30 cellular contexts compared by ENCODE assay signal in the genomic region with DNA sequence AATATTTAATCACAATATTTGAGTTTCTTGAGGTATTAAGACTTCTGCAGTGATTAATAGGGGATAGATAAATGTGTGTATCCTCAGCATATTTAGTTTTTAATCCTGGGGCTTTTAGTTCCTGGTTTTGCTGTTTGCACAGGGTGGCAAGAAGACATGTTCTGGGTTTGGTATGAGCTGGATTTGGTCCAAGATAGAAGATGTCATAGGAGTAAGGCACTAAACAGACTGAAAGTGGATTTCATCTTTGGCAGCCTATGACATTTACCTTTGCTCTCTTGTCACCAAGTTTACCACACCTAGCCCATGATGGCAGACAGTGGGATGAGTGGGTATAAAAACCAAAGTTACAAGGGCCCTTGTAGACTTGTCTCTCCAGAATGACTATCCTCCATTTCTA.
"Had no signal": no experiment of that assay in that cellular context is flagged by ENCODE, and none has a peak within 500 bp of the region (broad histone marks: within the 10 kb centered on the region; RNA-seq: fewer than 3 reads in every experiment).

No MANE protein-coding gene starts in this region.

- H3K9me3 Mint-ChIP-seq: nephron progenitor cell, neural progenitor cell had no signal

- H3K4me3 ChIP-seq: hepatocyte, lung, neural progenitor cell, ovary, right atrium auricular region, skin epidermis, stomach, testis, thyroid gland, transverse colon, upper lobe of left lung, vagina had no signal

- H3K27ac ChIP-seq: hepatocyte, neural progenitor cell, neutrophil, ovary, right atrium auricular region, skin epidermis, stomach, testis, thyroid gland, transverse colon, upper lobe of left lung, vagina had no signal

- H3K27ac Mint-ChIP-seq: mesothelial cell of epicardium; naive B cell; natural killer cell; nephron progenitor cell; neural progenitor cell; progenitor cell of endocrine pancreas; stimulated activated naive B cell treated with anti-CD40 and anti-IgM and Interleukin-4, amounts not matched to agents 10 μg/mL and 1 μg/mL and 100 μg/mL, for 72 hours had no signal

- ATAC-seq: left cardiac atrium; left lobe of liver; natural killer cell; sciatic nerve; stimulated activated naive B cell treated with anti-CD40 and anti-IgM and Interleukin-4, amounts not matched to agents 10 μg/mL and 1 μg/mL and 100 μg/mL, for 72 hours; stimulated activated naive CD8-positive, alpha-beta T cell treated with anti-CD3 and anti-CD28 coated beads, Interleukin-15, Interleukin-2, amounts not matched to agents 100 U/mL and 50 U/mL, for 24 hours had no signal

- H3K27me3 Mint-ChIP-seq: progenitor cell of endocrine pancreas had no signal

- H3K4me1 Mint-ChIP-seq: mesothelial cell of epicardium; naive B cell; natural killer cell; nephron progenitor cell; neural progenitor cell; stimulated activated naive B cell treated with anti-CD40 and anti-IgM and Interleukin-4, amounts not matched to agents 10 μg/mL and 1 μg/mL and 100 μg/mL, for 72 hours had no signal

- H3K4me2 ChIP-seq: hepatocyte, neural progenitor cell had no signal

- H3K36me3 ChIP-seq: neural progenitor cell, neutrophil, ovary, right atrium auricular region, stomach, thyroid gland, transverse colon, upper lobe of left lung, vagina had no signal

- H3K36me3 Mint-ChIP-seq: mesothelial cell of epicardium; naive B cell; natural killer cell; neural progenitor cell; stimulated activated naive B cell treated with anti-CD40 and anti-IgM and Interleukin-4, amounts not matched to agents 10 μg/mL and 1 μg/mL and 100 μg/mL, for 72 hours had no signal

- H3K9me3 ChIP-seq: neutrophil, ovary, right atrium auricular region, stomach, testis, thyroid gland, transverse colon, upper lobe of left lung, vagina had no signal

- H3K4me1 ChIP-seq: neural progenitor cell, right atrium auricular region, stomach, testis, thyroid gland, transverse colon, upper lobe of left lung, vagina had no signal

- H3K4me3 Mint-ChIP-seq: mesothelial cell of epicardium; naive B cell; natural killer cell; nephron progenitor cell; neural progenitor cell; stimulated activated naive B cell treated with anti-CD40 and anti-IgM and Interleukin-4, amounts not matched to agents 10 μg/mL and 1 μg/mL and 100 μg/mL, for 72 hours had no signal

- DNase-seq: islet precursor cell; left cardiac atrium; mesendoderm; naive B cell; natural killer cell; nephron progenitor cell; occipital lobe; ovary; stimulated activated CD4-positive, alpha-beta T cell treated with anti-CD3 and anti-CD28 coated beads, Interleukin-12 subunit alpha, Interleukin-12 subunit beta, amount 100 ng/mL, for 4 hours; stimulated activated CD4-positive, alpha-beta T cell treated with anti-CD3 and anti-CD28 coated beads, Interleukin-15, amount 100 ng/mL, for 24 hours; stimulated activated CD4-positive, alpha-beta T cell treated with anti-CD3 and anti-CD28 coated beads, Interleukin-2, amount 100 ng/mL, for 24 hours; stimulated activated CD4-positive, alpha-beta T cell treated with anti-CD3 and anti-CD28 coated beads, Interleukin-4, amount 100 ng/mL, for 1 hour; stimulated activated naive B cell treated with anti-CD40 and anti-IgM and Interleukin-4, amounts not matched to agents 10 μg/mL and 1 μg/mL and 100 μg/mL, for 72 hours; stimulated activated naive CD8-positive, alpha-beta T cell treated with anti-CD3 and anti-CD28 coated beads, Interleukin-15, Interleukin-2, amounts not matched to agents 100 U/mL and 50 U/mL, for 24 hours; stomach; testis; thyroid gland; transverse colon; upper lobe of left lung had no signal

- H3K27me3 ChIP-seq: hepatocyte, neural progenitor cell, neutrophil, ovary, right atrium auricular region, stomach, testis, thyroid gland, transverse colon, upper lobe of left lung, vagina had no signal
